In the genomic region with DNA sequence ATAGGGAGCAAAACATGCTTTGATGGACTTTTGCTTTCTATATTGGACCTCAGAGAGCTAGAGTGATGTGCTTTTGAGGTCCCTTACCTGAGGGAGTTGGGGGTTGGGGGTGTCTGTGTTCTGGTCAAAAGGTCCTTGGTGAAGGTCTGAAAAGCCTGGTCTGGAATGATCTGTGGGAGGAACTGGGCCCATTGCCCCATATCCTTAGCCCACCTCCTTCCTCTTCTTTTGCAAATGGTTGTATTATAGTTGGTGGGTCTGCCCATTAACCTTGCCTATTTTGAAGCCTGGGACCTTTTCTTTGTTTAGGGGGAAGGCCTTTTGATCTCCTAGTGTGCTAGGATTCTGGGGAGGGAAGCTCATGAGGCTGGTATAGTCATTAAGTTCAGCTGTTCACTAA, we compare ENCODE assay signal across 2 cellular contexts.
TF ChIP-seq lines count a peak whose summit lies in the region.

No MANE protein-coding gene starts in this region.

TF ChIP-seq in IMR-90, 13 proteins besides CTCF, POLR2A, EP300 and RAD21:
- no peak for TF ChIP-seq NFE2L2 (IDR thresholded peaks at IDR 0.05; ENCODE audit: low read depth, low read length)
- TF ChIP-seq RFX5 (IDR thresholded peaks at IDR 0.05; ENCODE audit: low read depth, low read length): no peak
- TF ChIP-seq CEBPB (IDR thresholded peaks at IDR 0.05; ENCODE audit: low read depth, low read length): no peak
- TF ChIP-seq FOS (IDR thresholded peaks at IDR 0.05; ENCODE audit: low read depth, low read length): no peak
- no peak for TF ChIP-seq CHD1 (IDR thresholded peaks at IDR 0.05; ENCODE audit: low read depth, low read length)
- TF ChIP-seq MXI1 (IDR thresholded peaks at IDR 0.05; ENCODE audit: borderline replicate concordance, low read depth, low read length): no peak
- TF ChIP-seq MAZ (IDR thresholded peaks at IDR 0.05; ENCODE audit: borderline replicate concordance, low read depth, low read length): no peak
- no peak for TF ChIP-seq BHLHE40 (IDR thresholded peaks at IDR 0.05; ENCODE audit: low read depth, low read length)
- no peak for TF ChIP-seq ELK1 (IDR thresholded peaks at IDR 0.05; ENCODE audit: borderline replicate concordance, low read depth, low read length)
- TF ChIP-seq SMC3 (IDR thresholded peaks at IDR 0.05; ENCODE audit: low read depth, low read length): no peak
- TF ChIP-seq MAFK (IDR thresholded peaks at IDR 0.05; ENCODE audit: low read depth, low read length): no peak
- no peak for TF ChIP-seq RCOR1 (IDR thresholded peaks at IDR 0.05; ENCODE audit: insufficient replicate concordance, low read length)
- TF ChIP-seq USF2 (IDR thresholded peaks at IDR 0.05; ENCODE audit: low read depth, low read length): no peak

TF ChIP-seq in H1, 55 proteins besides CTCF, POLR2A, EP300 and RAD21:
- TF ChIP-seq TCF12 (IDR thresholded peaks at IDR 0.05; ENCODE audit: low read depth, low read length): no peak
- no peak for TF ChIP-seq USF2 (IDR thresholded peaks at IDR 0.05; ENCODE audit: low read length)
- no peak for TF ChIP-seq POU5F1 (IDR thresholded peaks at IDR 0.05; ENCODE audit: low read depth, low read length)
- no peak for TF ChIP-seq BRCA1 (IDR thresholded peaks at IDR 0.05; ENCODE audit: low read depth, low read length)
- no peak for TF ChIP-seq POLR2AphosphoS5 (IDR thresholded peaks at IDR 0.05; ENCODE audit: low read depth, low read length)
- no peak for TF ChIP-seq RBBP5 (IDR thresholded peaks at IDR 0.05; ENCODE audit: borderline replicate concordance, low read depth, low read length)
- no peak for TF ChIP-seq TEAD4 (IDR thresholded peaks at IDR 0.05; ENCODE audit: low read depth, low read length)
- no peak for TF ChIP-seq ZNF274 (IDR thresholded peaks at IDR 0.05; ENCODE audit: borderline replicate concordance, extremely low read depth, low read length)
- TF ChIP-seq, protein P1, sequence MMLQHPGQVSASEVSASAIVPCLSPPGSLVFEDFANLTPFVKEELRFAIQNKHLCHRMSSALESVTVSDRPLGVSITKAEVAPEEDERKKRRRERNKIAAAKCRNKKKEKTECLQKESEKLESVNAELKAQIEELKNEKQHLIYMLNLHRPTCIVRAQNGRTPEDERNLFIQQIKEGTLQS (IDR thresholded peaks at IDR 0.05; ENCODE audit: insufficient read depth, low read depth, low read length): no peak
- no peak for TF ChIP-seq CTBP2 (IDR thresholded peaks at IDR 0.05; ENCODE audit: borderline replicate concordance, insufficient read depth, insufficient read length, low read length)
- TF ChIP-seq EZH2 (IDR thresholded peaks at IDR 0.05; ENCODE audit: low read depth, low read length, severe bottlenecking): no peak
- no peak for TF ChIP-seq HDAC6 (IDR thresholded peaks at IDR 0.05; ENCODE audit: low read depth, low read length)
- no peak for TF ChIP-seq SIN3A (conservative IDR thresholded peaks at IDR 0.05 in 1 of 2, IDR thresholded peaks at IDR 0.05 in 1 of 2; ENCODE audit: low read depth in 1 of 2, low read length in 2 of 2)
- no peak for TF ChIP-seq BCL11A (IDR thresholded peaks at IDR 0.05; ENCODE audit: low read depth in 2 of 2, low read length in 2 of 2)
- no peak for TF ChIP-seq RFX5 (IDR thresholded peaks at IDR 0.05; ENCODE audit: borderline replicate concordance, low read depth, low read length)
- no peak for TF ChIP-seq SP1 (IDR thresholded peaks at IDR 0.05; ENCODE audit: low read depth, low read length)
- no peak for TF ChIP-seq GTF2F1 (IDR thresholded peaks at IDR 0.05; ENCODE audit: borderline replicate concordance, low read depth, low read length)
- TF ChIP-seq MAX (IDR thresholded peaks at IDR 0.05): no peak
